ENCODE assay signal across 8 cellular contexts in the genomic region with DNA sequence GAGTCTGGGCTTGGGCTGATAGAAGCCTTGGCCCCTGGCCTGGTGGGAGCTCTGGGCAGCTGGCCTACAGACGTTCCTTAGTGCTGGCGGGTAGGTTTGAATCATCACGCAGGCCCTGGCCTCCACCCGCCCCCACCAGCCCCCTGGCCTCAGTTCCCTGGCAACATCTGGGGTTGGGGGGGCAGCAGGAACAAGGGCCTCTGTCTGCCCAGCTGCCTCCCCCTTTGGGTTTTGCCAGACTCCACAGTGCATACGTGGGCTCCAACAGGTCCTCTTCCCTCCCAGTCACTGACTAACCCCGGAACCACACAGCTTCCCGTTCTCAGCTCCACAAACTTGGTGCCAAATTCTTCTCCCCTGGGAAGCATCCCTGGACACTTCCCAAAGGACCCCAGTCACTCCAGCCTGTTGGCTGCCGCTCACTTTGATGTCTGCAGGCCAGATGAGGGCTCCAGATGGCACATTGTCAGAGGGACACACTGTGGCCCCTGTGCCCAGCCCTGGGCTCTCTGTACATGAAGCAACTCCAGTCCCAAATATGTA. TPM values are rescaled to one million over a fixed set of nuclear protein-coding genes. Genes with fewer than 3 reads are reported as not detected.
DNase-seq lines count a peak whose midpoint lies in the region; ATAC-seq and TF ChIP-seq lines count a peak whose summit lies in the region.

No MANE protein-coding gene starts in this region.

- H3K27ac ChIP-seq in DND-41 (ENCODE audit: low read length), result no peak overlapping the region
- no peak overlapping the region for H3K27ac ChIP-seq in trophoblast cell (ENCODE audit: low read depth, low read length)

- H4K20me1 ChIP-seq in DND-41 (ENCODE audit: insufficient read depth, low read length), result peaks cover 29% of the 10 kb centered on the region

- peaks cover 17% of the 10 kb centered on the region for H3K27me3 Mint-ChIP-seq in endothelial cell (ENCODE audit: unreplicated experiment)

- H3K4me1 ChIP-seq in DND-41 (ENCODE audit: insufficient read depth, low read length) (peaks cover 48% of the 10 kb centered on the region), trophoblast cell (ENCODE audit: control insufficient read depth in 1 of 2, insufficient read depth in 2 of 2, low read length in 2 of 2) (peaks cover 4 to 7% of the 10 kb centered on the region in 2 experiments)

- H3K4me3 ChIP-seq in DND-41 (ENCODE audit: low read depth in 1 of 2, low read length in 2 of 2) (no peak overlapping the region; a peak in 1 of 4 replicates), trophoblast cell (ENCODE audit: low read depth, low read length) (no peak overlapping the region)

- no peaks in the 10 kb centered on the region for H3K36me3 Mint-ChIP-seq in endothelial cell (ENCODE audit: low read depth, unreplicated experiment)

- no peak overlapping the region for H3K23ac ChIP-seq in trophoblast cell (ENCODE audit: low read length)

- H3K79me2 ChIP-seq in DND-41 (ENCODE audit: insufficient read depth, low read length), result peaks cover 41% of the 10 kb centered on the region
- peaks cover 9% of the 10 kb centered on the region for H3K79me2 ChIP-seq in trophoblast cell (ENCODE audit: control insufficient read depth, insufficient read depth, low read length, poor library complexity)

- H2BK12ac ChIP-seq in trophoblast cell (ENCODE audit: low read length), result no peak overlapping the region

- no peak overlapping the region for H2AK5ac ChIP-seq in trophoblast cell (ENCODE audit: low read length)

- H3K4me3 Mint-ChIP-seq in endothelial cell (ENCODE audit: unreplicated experiment), result no peak overlapping the region

- DNase-seq in DND-41, result no peak
- DNase-seq in RPMI7951 (ENCODE audit: low read depth), result peak; percentile 100
- peak; percentile 89 for DNase-seq in fibroblast of the conjunctiva (ENCODE audit: low read depth)
- no peak for DNase-seq in trophoblast cell
- DNase-seq in T-helper 9 cell, result no peak
- no peak for DNase-seq in iPS-NIHi7 (ENCODE audit: extremely low spot score)
- no peak for DNase-seq in endothelial cell (ENCODE audit: low spot score)

- no CpG with 5 or more reads among the region's 8 CpGs for WGBS in trophoblast cell (ENCODE audit: extremely low coverage, insufficient coverage, insufficient read length)

- no peak overlapping the region for H2BK120ac ChIP-seq in trophoblast cell (ENCODE audit: insufficient read depth, low read length, poor library complexity)

- H3K9me3 Mint-ChIP-seq in endothelial cell (ENCODE audit: unreplicated experiment), result no peaks in the 10 kb centered on the region

- no peak overlapping the region for H3K14ac ChIP-seq in trophoblast cell (ENCODE audit: low read length)

- H3K4me2 ChIP-seq in DND-41 (ENCODE audit: insufficient read depth, low read length) (peak overlapping the region; percentile 98), trophoblast cell (ENCODE audit: low read length) (no peak overlapping the region)

- H3K4me1 Mint-ChIP-seq in endothelial cell (ENCODE audit: unreplicated experiment), result peaks cover 12% of the 10 kb centered on the region

- no peak overlapping the region for H2BK5ac ChIP-seq in trophoblast cell (ENCODE audit: low read depth, low read length, poor library complexity)

- H3K79me1 ChIP-seq in trophoblast cell (ENCODE audit: low read length), result peaks cover 14% of the 10 kb centered on the region

- H2AFZ ChIP-seq in DND-41 (ENCODE audit: low read depth, low read length), result no peak overlapping the region
- peak overlapping the region; percentile 50 for H2AFZ ChIP-seq in trophoblast cell (ENCODE audit: insufficient read depth, low read length, poor library complexity)

- TF ChIP-seq CTCF in DND-41 (IDR thresholded peaks at IDR 0.05; ENCODE audit: borderline replicate concordance, extremely low read depth, low read length, poor library complexity, severe bottlenecking), result no peak
- no peak for TF ChIP-seq CTCF in endothelial cell (IDR thresholded peaks at IDR 0.05; ENCODE audit: unreplicated experiment)

- H3K36me3 ChIP-seq in DND-41 (ENCODE audit: insufficient read depth, low read length), result peaks cover 25% of the 10 kb centered on the region; the same call in 1 of the 2 replicates
- no peaks in the 10 kb centered on the region for H3K36me3 ChIP-seq in trophoblast cell (ENCODE audit: control insufficient read depth in 1 of 2, insufficient read depth in 2 of 2, low read length in 2 of 2)

- H3K27ac Mint-ChIP-seq in endothelial cell (ENCODE audit: unreplicated experiment), result no peak overlapping the region

- no peak for ATAC-seq in DND-41 (ENCODE audit: insufficient read depth, low read depth)
- no peak for ATAC-seq in HG03097 (IDR thresholded peaks at IDR 0.05; ENCODE audit: low FRiP score, unreplicated experiment)

- H4K12ac ChIP-seq in trophoblast cell (ENCODE audit: low read depth, low read length), result no peak overlapping the region

- H3K9me3 ChIP-seq in DND-41 (ENCODE audit: insufficient read depth, low read length, severe bottlenecking) (no peaks in the 10 kb centered on the region), trophoblast cell (ENCODE audit: insufficient read depth, low read depth, low read length) (no peaks in the 10 kb centered on the region)

- H4K91ac ChIP-seq in trophoblast cell (ENCODE audit: low read depth, low read length), result no peak overlapping the region

- H4K8ac ChIP-seq in trophoblast cell (ENCODE audit: low read depth, low read length), result no peak overlapping the region

- no peak overlapping the region for H3K9ac ChIP-seq in DND-41 (ENCODE audit: low read depth, low read length)
- H3K9ac ChIP-seq in trophoblast cell (ENCODE audit: low read length), result no peak overlapping the region

- no peak overlapping the region for H3K18ac ChIP-seq in trophoblast cell (ENCODE audit: low read length)

- no peak overlapping the region for H3K4ac ChIP-seq in trophoblast cell (ENCODE audit: low read depth, low read length)

- H3K27me3 ChIP-seq in DND-41 (ENCODE audit: insufficient read depth, low read length, poor library complexity), result peaks cover 59% of the 10 kb centered on the region
- no peaks in the 10 kb centered on the region for H3K27me3 ChIP-seq in trophoblast cell (ENCODE audit: insufficient read depth, low read length)

RNA-seq across cellular contexts. Expression of a gene that starts 1.0 kb away (rescaled TPM):
- total RNA-seq in RPMI7951 (2014; rRNA removed; shearing (Covaris generic)), result 108 and 135 TPM in 2 replicates
- polyA plus RNA-seq in trophoblast cell (2013), result 111 and 117 TPM in 2 replicates
- total RNA-seq in endothelial cell (ENCODE audit: unreplicated experiment), result 3.5 TPM

Comparison
In these comparisons a context has a peak if more than half of its experiments do, and no peak if none do; other contexts are left out.
1. DNase-seq: peak in RPMI7951 (single experiment) and fibroblast of the conjunctiva (single experiment); none in DND-41 (single experiment), trophoblast cell (0 of 2), T-helper 9 cell (single experiment), iPS-NIHi7 (single experiment) and endothelial cell (single experiment).
2. RNA of a gene that starts 1.0 kb away (total RNA-seq): 108 to 135 TPM in RPMI7951; 3.5 TPM in endothelial cell (single experiment); every median in the first group is over 10 times any median in the second.